In the genomic region with DNA sequence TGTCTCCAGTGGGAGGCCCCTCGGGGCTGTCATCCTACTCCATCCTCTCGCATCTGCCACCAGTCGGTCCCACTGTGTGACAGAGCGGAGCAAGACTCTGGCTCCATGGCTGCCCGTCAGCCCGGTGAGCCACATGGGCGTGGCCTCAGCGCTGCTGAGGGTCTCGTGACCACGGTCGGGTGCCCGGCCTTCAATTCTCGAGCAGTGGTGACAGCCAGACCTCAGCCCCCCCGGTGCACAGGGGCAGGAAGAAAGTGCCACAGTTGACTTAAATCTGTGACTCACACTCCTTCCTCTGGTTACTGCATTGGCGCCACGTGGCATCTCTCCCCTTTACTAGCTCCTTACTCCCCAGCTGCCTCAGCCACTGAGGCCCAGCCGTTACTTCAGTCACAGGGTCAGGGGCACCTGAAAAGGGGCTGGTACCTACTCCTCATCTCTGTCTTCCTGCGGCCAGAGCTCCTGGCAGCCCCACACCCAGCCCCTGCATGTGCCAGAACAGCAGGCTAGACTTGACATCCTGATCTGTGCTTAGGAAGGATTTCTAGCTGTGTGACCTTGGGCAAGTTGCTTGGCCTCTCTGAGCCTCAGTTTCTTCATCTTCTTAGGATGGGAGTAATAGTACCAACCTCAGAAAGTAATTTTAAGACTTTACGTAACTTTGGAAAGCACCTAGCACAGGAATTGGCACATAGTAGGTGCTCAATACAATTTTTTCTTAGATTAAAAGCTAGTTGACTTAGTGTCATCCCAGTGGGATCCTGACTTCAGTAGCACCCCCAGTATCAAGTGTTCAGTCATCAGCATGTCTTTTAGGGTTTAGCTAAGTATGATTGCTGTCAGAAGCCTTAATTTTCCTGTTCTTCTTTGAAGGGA, we compare ENCODE assay signal across 8 cellular contexts.
A peak's percentile ranks its signal among the peaks of the same experiment; 100 is the strongest.
DNase-seq lines count a peak whose midpoint lies in the region; ATAC-seq and TF ChIP-seq lines count a peak whose summit lies in the region.

No MANE protein-coding gene starts in this region.

- 94 to 96% methylated on average over 15 to 19 of the region's 19 CpGs for WGBS in endodermal cell (ENCODE audit: insufficient coverage in 1 of 2, insufficient read length in 1 of 2), 2 experiments

- H3K9me3 ChIP-seq in endodermal cell (ENCODE audit: control insufficient read depth, low read length), result no peaks in the 10 kb centered on the region

- H3K27ac Mint-ChIP-seq in T-cell, result peak overlapping the region; percentile 44 to 67
- no peak overlapping the region for H3K27ac Mint-ChIP-seq in endodermal cell

- no peak overlapping the region for H3K9ac ChIP-seq in endodermal cell (ENCODE audit: extremely low read depth, low read length, poor library complexity, severe bottlenecking)

- CTCF ChIA-PET in T-cell (lab: Charles Lee), result no interaction called here

- H3K4me3 ChIP-seq in endodermal cell (ENCODE audit: low read length), result no peak overlapping the region

- H3K9me3 Mint-ChIP-seq in T-cell, result no peaks in the 10 kb centered on the region
- no peaks in the 10 kb centered on the region for H3K9me3 Mint-ChIP-seq in endodermal cell

- DNase-seq in EH (ENCODE audit: low read depth) (peak; percentile 22), T-cell (peak in 17 of 34 experiments; percentile 2 to 40 (median 16)), mesenteric fat pad (ENCODE audit: low spot score) (peak; percentile 77), islet precursor cell (no peak), endodermal cell (no peak), amniotic stem cell (lab: John Stamatoyannopoulos, UW) (no peak), NCI-H187 (lab: John Stamatoyannopoulos, UW) (no peak)

- H3K36me3 Mint-ChIP-seq in T-cell, result peaks cover 78% of the 10 kb centered on the region
- peaks cover 60% of the 10 kb centered on the region for H3K36me3 Mint-ChIP-seq in endodermal cell (ENCODE audit: low read depth)

- H3K27ac ChIP-seq in endodermal cell (ENCODE audit: low read depth, low read length), result no peak overlapping the region

- H3K4me1 ChIP-seq in endodermal cell (ENCODE audit: control insufficient read depth, insufficient read depth, low read length), result no peaks in the 10 kb centered on the region

- no peaks in the 10 kb centered on the region for H3K27me3 ChIP-seq in endodermal cell (ENCODE audit: control insufficient read depth, insufficient read depth, low read length, poor library complexity, severe bottlenecking)

- H3K4me1 Mint-ChIP-seq in T-cell (peaks cover 0 to 16% (median 12%) of the 10 kb centered on the region in 3 donors), endodermal cell (no peaks in the 10 kb centered on the region)

- ATAC-seq in GM21619 (IDR thresholded peaks at IDR 0.05; ENCODE audit: unreplicated experiment) (peak; percentile 64), T-cell (replicated peaks in 1 of 4) (peak; percentile 39 to 78 (median 50))

- TF ChIP-seq CTCF in endodermal cell (conservative IDR thresholded peaks at IDR 0.05), result no peak

- H3K27me3 Mint-ChIP-seq in T-cell (no peaks in the 10 kb centered on the region), endodermal cell (ENCODE audit: insufficient read depth) (no peaks in the 10 kb centered on the region)

- H3K36me3 ChIP-seq in endodermal cell (ENCODE audit: control insufficient read depth, insufficient read depth, low read length), result peaks cover 75% of the 10 kb centered on the region

- no peak overlapping the region for H3K4me3 Mint-ChIP-seq in T-cell
- no peak overlapping the region for H3K4me3 Mint-ChIP-seq in endodermal cell

- POLR2A ChIA-PET in T-cell (lab: Charles Lee), result no interaction called here

Comparison
In these comparisons a context has a peak if more than half of its experiments do, and no peak if none do; other contexts are left out.
1. DNase-seq: peak in EH (single experiment) and mesenteric fat pad (single experiment); none in islet precursor cell (single experiment), endodermal cell (single experiment), amniotic stem cell (single experiment) and NCI-H187 (0 of 2).